Comparison of ENCODE assay signal across 8 cellular contexts in the genomic region with DNA sequence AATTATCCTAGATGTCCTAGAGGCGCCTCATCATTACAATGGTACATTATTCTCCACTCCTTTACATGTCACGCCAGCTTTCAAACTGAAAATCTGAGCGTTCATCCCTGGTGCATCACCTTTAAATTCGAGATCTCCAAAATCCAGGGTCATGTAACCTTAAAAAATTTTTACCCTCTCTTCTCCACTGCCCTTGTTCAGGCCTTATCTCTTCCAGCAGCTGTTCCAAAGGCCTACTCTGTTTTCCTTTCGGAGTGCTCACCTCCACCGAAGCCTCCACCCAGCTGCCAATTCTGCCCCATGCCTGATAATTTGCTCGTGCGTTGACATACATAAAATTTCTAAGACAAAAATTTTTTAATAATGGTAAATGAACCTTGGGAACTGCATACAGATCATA. TPM values are rescaled to one million over a fixed set of nuclear protein-coding genes. Genes with fewer than 3 reads are reported as not detected.
DNase-seq lines count a peak whose midpoint lies in the region; ATAC-seq and TF ChIP-seq lines count a peak whose summit lies in the region.

No MANE protein-coding gene starts in this region.

- TF ChIP-seq CTCF in BE2C (IDR thresholded peaks at IDR 0.05; ENCODE audit: low read depth, low read length), result no peak
- TF ChIP-seq CTCF in astrocyte of the spinal cord (IDR thresholded peaks at IDR 0.05; ENCODE audit: low read depth, low read length), result no peak

- no peak overlapping the region; the same call in 1 of the 2 replicates for H3K27ac ChIP-seq in HUES6 (ENCODE audit: low read depth, low read length)
- H3K27ac ChIP-seq in mesodermal cell (ENCODE audit: low read depth, low read length, severe bottlenecking), result no peak overlapping the region

- peak overlapping the region; percentile 97 for H3K9ac ChIP-seq in HUES6 (ENCODE audit: low read length)

- peak overlapping the region; percentile 68 for H3K4me3 ChIP-seq in BE2C (ENCODE audit: low read depth, low read length)
- H3K4me3 ChIP-seq in HUES6 (ENCODE audit: low read depth, low read length), result peak overlapping the region; percentile 92
- peak overlapping the region; percentile 80 for H3K4me3 ChIP-seq in astrocyte of the spinal cord (ENCODE audit: low read depth, low read length)
- H3K4me3 ChIP-seq in mesodermal cell (ENCODE audit: extremely low read depth, insufficient read depth, low read length, poor library complexity, severe bottlenecking), result peak overlapping the region; percentile 70

- no peak for ATAC-seq in HG03025 (IDR thresholded peaks at IDR 0.05; ENCODE audit: low FRiP score, unreplicated experiment)

- H3K9me3 ChIP-seq in BE2C (no peaks in the 10 kb centered on the region), HUES6 (ENCODE audit: control insufficient read depth, insufficient read depth, low read depth, low read length) (no peaks in the 10 kb centered on the region), mesodermal cell (ENCODE audit: control insufficient read depth, low read length) (no peaks in the 10 kb centered on the region)

- peaks cover 15% of the 10 kb centered on the region for H3K36me3 ChIP-seq in BE2C
- H3K36me3 ChIP-seq in HUES6 (ENCODE audit: control insufficient read depth, insufficient read depth, low read length), result peaks cover 12% of the 10 kb centered on the region
- H3K36me3 ChIP-seq in mesodermal cell (ENCODE audit: control insufficient read depth, insufficient read depth, low read length), result peaks cover 16% of the 10 kb centered on the region

- DNase-seq in BE2C (no peak), astrocyte of the spinal cord (ENCODE audit: low read depth, low spot score) (no peak), dedifferentiated amniotic fluid mesenchymal stem cell (ENCODE audit: extremely low spot score) (no peak), cerebellar cortex (ENCODE audit: low spot score) (no peak), LoVo (ENCODE audit: low spot score) (no peak)

- in situ Hi-C loops in astrocyte of the spinal cord (cut with HindIII; ENCODE audit: low sequenced_read_pairs), result no loop called here

- WGBS in mesodermal cell (ENCODE audit: insufficient coverage in 2 of 2), 2 experiments, result 42 to 61% methylated on average over 3 to 5 of the region's 8 CpGs

- H3K27me3 ChIP-seq in BE2C, result no peaks in the 10 kb centered on the region
- H3K27me3 ChIP-seq in HUES6 (ENCODE audit: control insufficient read depth, insufficient read depth, low read length), result no peaks in the 10 kb centered on the region

- H3K4me1 ChIP-seq in BE2C (no peaks in the 10 kb centered on the region), HUES6 (ENCODE audit: control insufficient read depth, insufficient read depth, low read length) (peaks cover 22% of the 10 kb centered on the region), mesodermal cell (ENCODE audit: control insufficient read depth, insufficient read depth, low read length, poor library complexity, severe bottlenecking) (peaks cover 16% of the 10 kb centered on the region)

RNA-seq across cellular contexts. Expression of a gene that starts 1.0 kb away (rescaled TPM):
- polyA plus RNA-seq in BE2C (2012; ENCODE audit: insufficient read depth, insufficient read length, low read depth), result 4.4 TPM
- polyA plus RNA-seq in mesodermal cell (2013, experiment 1 of 2), result 11.0 TPM
- polyA plus RNA-seq in mesodermal cell (2013, experiment 2 of 2), result 13.8 TPM

RNA-seq across cellular contexts. Expression of a gene that starts 1.3 kb away (rescaled TPM):
- 10.3 TPM for polyA plus RNA-seq in BE2C (2012; ENCODE audit: insufficient read depth, insufficient read length, low read depth)
- polyA plus RNA-seq in mesodermal cell (2013, experiment 1 of 2), result 32.0 TPM
- 37.7 TPM for polyA plus RNA-seq in mesodermal cell (2013, experiment 2 of 2)
